Comparison of ENCODE assay signal across 9 cellular contexts in genomic region chr6:168884646-168885086, GRCh38.
DNase-seq lines count a peak whose midpoint lies in the region; ATAC-seq, FAIRE-seq and TF ChIP-seq lines count a peak whose summit lies in the region.
"Had no signal": no experiment of that assay in that cellular context is flagged by ENCODE, and none has a peak within 500 bp of the region (broad histone marks: within the 10 kb centered on the region; RNA-seq: fewer than 3 reads in every experiment).

No MANE protein-coding gene starts in this region.

- H3K9me3 ChIP-seq in astrocyte (ENCODE audit: insufficient read depth, low read depth, low read length) = no peaks in the 10 kb centered on the region

- no peaks in the 10 kb centered on the region for H3K9me3 Mint-ChIP-seq in T-helper 2 cell treated with Interferon-gamma antibody and Interleukin-4, amounts not matched to agents 5 μg/mL and 100 μg/mL, for 36 hours
- H3K9me3 Mint-ChIP-seq in astrocyte (ENCODE audit: unreplicated experiment) = no peaks in the 10 kb centered on the region

- H3K27me3 ChIP-seq in astrocyte (ENCODE audit: insufficient read depth, low read length) = no peaks in the 10 kb centered on the region

- H3K27ac ChIP-seq in astrocyte (ENCODE audit: low read depth, low read length) (no peak overlapping the region), skin epidermis (peak overlapping the region in 6 of 21 experiments; percentile 3 to 75 (median 50))

- H3K36me3 ChIP-seq in astrocyte (ENCODE audit: insufficient read depth, low read length) = no peaks in the 10 kb centered on the region

- no peak overlapping the region for H3K9ac ChIP-seq in astrocyte (ENCODE audit: low read length)

- peak overlapping the region; percentile 83 for H3K4me3 Mint-ChIP-seq in T-helper 2 cell treated with Interferon-gamma antibody and Interleukin-4, amounts not matched to agents 5 μg/mL and 100 μg/mL, for 36 hours
- no peak overlapping the region for H3K4me3 Mint-ChIP-seq in astrocyte (ENCODE audit: unreplicated experiment)

- H3K4me1 ChIP-seq in astrocyte (ENCODE audit: insufficient read depth, low read length) = no peaks in the 10 kb centered on the region

- H3K4me1 Mint-ChIP-seq in T-helper 2 cell treated with Interferon-gamma antibody and Interleukin-4, amounts not matched to agents 5 μg/mL and 100 μg/mL, for 36 hours (ENCODE audit: low read depth) = peaks cover 7% of the 10 kb centered on the region
- H3K4me1 Mint-ChIP-seq in astrocyte (ENCODE audit: low read depth, unreplicated experiment) = no peaks in the 10 kb centered on the region

- peak overlapping the region; percentile 40 for H3K4me2 ChIP-seq in astrocyte (ENCODE audit: low read length)

- H4K20me1 ChIP-seq in astrocyte (ENCODE audit: insufficient read depth, low read length) = no peaks in the 10 kb centered on the region

- no peaks in the 10 kb centered on the region for H3K27me3 Mint-ChIP-seq in T-helper 2 cell treated with Interferon-gamma antibody and Interleukin-4, amounts not matched to agents 5 μg/mL and 100 μg/mL, for 36 hours (ENCODE audit: low read depth)
- peaks cover 44% of the 10 kb centered on the region for H3K27me3 Mint-ChIP-seq in astrocyte (ENCODE audit: low read depth, unreplicated experiment)

- H3K79me2 ChIP-seq in astrocyte (ENCODE audit: insufficient read depth, low read length) = no peaks in the 10 kb centered on the region

- TF ChIP-seq CTCF in LNCAP (IDR thresholded peaks at IDR 0.05) (peak; percentile 99), astrocyte (IDR thresholded peaks at IDR 0.05; ENCODE audit: insufficient read depth, low read depth, low read length) (peak; percentile 54)

- no peak for FAIRE-seq in astrocyte (lab: Jason Lieb, UNC)
- FAIRE-seq: TTC549 had no signal

- ATAC-seq in GM19467 (IDR thresholded peaks at IDR 0.05; ENCODE audit: unreplicated experiment) = peak; percentile 90

- no peak overlapping the region for H3K4me3 ChIP-seq in astrocyte (ENCODE audit: insufficient read depth, low read depth, low read length)
- peak overlapping the region in 6 of 7 experiments; percentile 10 to 19 (median 14) for H3K4me3 ChIP-seq in skin epidermis

- no peaks in the 10 kb centered on the region for H3K36me3 Mint-ChIP-seq in T-helper 2 cell treated with Interferon-gamma antibody and Interleukin-4, amounts not matched to agents 5 μg/mL and 100 μg/mL, for 36 hours (ENCODE audit: low read depth)
- no peaks in the 10 kb centered on the region for H3K36me3 Mint-ChIP-seq in astrocyte (ENCODE audit: low read depth, unreplicated experiment)

- DNase-seq in CD1c-positive myeloid dendritic cell (ENCODE audit: extremely low spot score) = peak; percentile 78
- peak; percentile 68 for DNase-seq in T-helper 2 cell treated with Interferon-gamma antibody and Interleukin-4, amounts not matched to agents 5 μg/mL and 100 μg/mL, for 36 hours (ENCODE audit: low spot score)
- no peak for DNase-seq in astrocyte (ENCODE audit: low read depth)
- peak; percentile 7 to 70 for DNase-seq in hippocampal formation (lab: John Stamatoyannopoulos, UW)
- DNase-seq in NCI-H1694 (lab: John Stamatoyannopoulos, UW) = no peak

- peak overlapping the region; percentile 27 for H2AFZ ChIP-seq in astrocyte (ENCODE audit: low read depth, low read length)

- H3K27ac Mint-ChIP-seq in T-helper 2 cell treated with Interferon-gamma antibody and Interleukin-4, amounts not matched to agents 5 μg/mL and 100 μg/mL, for 36 hours = peak overlapping the region; percentile 73
- H3K27ac Mint-ChIP-seq in astrocyte (ENCODE audit: unreplicated experiment) = no peak overlapping the region

Comparison
In these comparisons a context has a peak if more than half of its experiments do, and no peak if none do; other contexts are left out.
1. DNase-seq: peak in CD1c-positive myeloid dendritic cell (single experiment), T-helper 2 cell treated with Interferon-gamma antibody and Interleukin-4, amounts not matched to agents 5 μg/mL and 100 μg/mL, for 36 hours (single experiment) and hippocampal formation (2 of 2); none in astrocyte (single experiment) and NCI-H1694 (single experiment).